In the genomic region with DNA sequence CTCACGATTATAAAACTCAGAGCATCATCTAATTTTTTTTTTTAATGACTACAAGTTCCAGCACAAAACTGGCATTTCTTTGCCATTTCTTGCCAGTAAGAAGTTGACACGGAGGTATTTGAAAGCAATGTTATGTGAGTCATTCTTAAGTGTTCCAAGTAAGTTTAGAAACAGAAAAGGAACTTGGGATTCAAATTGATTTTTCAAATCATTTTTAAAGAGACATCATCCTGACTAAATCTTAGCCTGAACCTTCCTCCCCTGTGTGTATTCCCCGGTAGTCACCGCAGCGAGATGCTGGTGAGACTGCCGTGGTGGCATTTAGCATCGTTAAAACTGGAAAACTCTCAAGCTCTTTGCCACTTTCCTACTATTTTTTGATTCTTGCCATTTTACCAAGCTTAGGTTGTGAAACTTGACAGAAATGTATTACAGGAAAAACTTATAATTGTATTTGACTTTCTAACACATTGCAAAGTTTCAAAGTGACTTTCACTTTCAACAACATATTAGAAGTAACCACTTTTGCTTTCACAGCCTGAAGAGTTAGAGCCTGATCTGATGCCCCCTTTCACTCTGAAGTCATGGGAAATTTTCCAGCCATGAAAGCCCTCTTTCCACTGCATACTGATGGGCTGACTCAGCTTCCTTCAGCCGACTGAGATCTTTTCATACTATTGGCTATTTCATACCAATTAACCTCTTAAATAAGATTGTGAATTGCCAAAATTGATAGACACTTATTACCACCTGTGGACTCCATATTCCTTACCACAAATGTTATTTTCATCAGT, we compare ENCODE assay signal across 8 cellular contexts.
A peak's percentile ranks its signal among the peaks of the same experiment; 100 is the strongest.
DNase-seq lines count a peak whose midpoint lies in the region; ATAC-seq and TF ChIP-seq lines count a peak whose summit lies in the region.

No MANE protein-coding gene starts in this region.

- peak overlapping the region; percentile 99 for H3K27ac Mint-ChIP-seq in activated T-cell treated with anti-CD3 and anti-CD28 coated beads, Interleukin-2, amount 50 U/mL, for 24 hours

- TSS peak; percentile 88 for BruUV-seq in A673 (replicated peaks; lab: Mats Ljungman, UMichigan)

- peaks cover 63% of the 10 kb centered on the region for H3K4me1 Mint-ChIP-seq in activated T-cell treated with anti-CD3 and anti-CD28 coated beads, Interleukin-2, amount 50 U/mL, for 24 hours (ENCODE audit: low read depth)

- H3K36me3 ChIP-seq in A673 (ENCODE audit: insufficient read depth, low read length, poor library complexity, severe bottlenecking), result no peaks in the 10 kb centered on the region
- peaks cover 24% of the 10 kb centered on the region for H3K36me3 ChIP-seq in left ventricle myocardium inferior

- no peak for TF ChIP-seq CTCF in A673 (conservative IDR thresholded peaks at IDR 0.05; ENCODE audit: low read depth, low read length)
- TF ChIP-seq CTCF in left ventricle myocardium inferior (IDR thresholded peaks at IDR 0.05; ENCODE audit: borderline replicate concordance), result no peak

- DNase-seq in A673 (ENCODE audit: low spot score) (peak; percentile 86), left ventricle myocardium inferior (no peak), NCI-H128 (lab: John Stamatoyannopoulos, UW; ENCODE audit: unreplicated experiment) (no peak), germinal center (ENCODE audit: low spot score) (no peak)
- DNase-seq in activated T-cell treated with anti-CD3 and anti-CD28 coated beads, Interleukin-2, amount 50 U/mL, for 24 hours, result peak; percentile 60
- peak; percentile 24 to 30 (median 26) for DNase-seq in stimulated activated CD4-positive, alpha-beta T cell treated with anti-CD3 and anti-CD28 coated beads, TNF-alpha, amount 100 ng/mL, for 48 hours (ENCODE audit: low read depth in 3 of 3)

- intact Hi-C loops in A673 (cut with micrococcal nuclease; ENCODE audit: unreplicated experiment), result no loop called here
- intact Hi-C loops in left ventricle myocardium inferior (cut with micrococcal nuclease), result no loop called here

- peaks cover 83% of the 10 kb centered on the region for H3K36me3 Mint-ChIP-seq in activated T-cell treated with anti-CD3 and anti-CD28 coated beads, Interleukin-2, amount 50 U/mL, for 24 hours (ENCODE audit: low read depth)

- peak overlapping the region; percentile 70 for H3K4me3 Mint-ChIP-seq in activated T-cell treated with anti-CD3 and anti-CD28 coated beads, Interleukin-2, amount 50 U/mL, for 24 hours

- no peaks in the 10 kb centered on the region for H3K9me3 ChIP-seq in A673 (ENCODE audit: low read depth, low read length, poor library complexity, severe bottlenecking)
- H3K9me3 ChIP-seq in left ventricle myocardium inferior (replicated peaks), result no peaks in the 10 kb centered on the region

- CTCF ChIA-PET in A673 (lab: Charles Lee), result interaction anchor here (1.1 kb wide), 1 partner anchor 75 kb away, joined by 3 read pairs; no protein-coding TSS in a partner anchor

- POLR2A ChIA-PET in A673 (lab: Charles Lee; ENCODE audit: low non-redundant PET), result no interaction called here

- H3K27ac ChIP-seq in A673 (ENCODE audit: low read depth, low read length, poor library complexity, severe bottlenecking) (peak overlapping the region; percentile 67), left ventricle myocardium inferior (replicated peaks) (peak overlapping the region; percentile 71)

- H3K9me3 Mint-ChIP-seq in activated T-cell treated with anti-CD3 and anti-CD28 coated beads, Interleukin-2, amount 50 U/mL, for 24 hours, result no peaks in the 10 kb centered on the region

- peaks cover 28% of the 10 kb centered on the region for H3K4me1 ChIP-seq in A673 (ENCODE audit: insufficient read depth, low read length, poor library complexity, severe bottlenecking)
- peaks cover 6% of the 10 kb centered on the region for H3K4me1 ChIP-seq in left ventricle myocardium inferior

- H3K4me3 ChIP-seq in A673 (ENCODE audit: low read depth, low read length, poor library complexity, severe bottlenecking), result peak overlapping the region; percentile 33
- peak overlapping the region; percentile 43 for H3K4me3 ChIP-seq in left ventricle myocardium inferior

- peak; percentile 70 for ATAC-seq in GM19324 (IDR thresholded peaks at IDR 0.05; ENCODE audit: low FRiP score, unreplicated experiment)
- peak; percentile 79 for ATAC-seq in HG03354 (IDR thresholded peaks at IDR 0.05; ENCODE audit: poor library complexity, severe bottlenecking, unreplicated experiment)

- H3K27me3 ChIP-seq in A673 (replicated peaks; ENCODE audit: insufficient read depth, low read depth, low read length, poor library complexity) (no peaks in the 10 kb centered on the region), left ventricle myocardium inferior (ENCODE audit: low read depth) (no peaks in the 10 kb centered on the region)

- H3K27me3 Mint-ChIP-seq in activated T-cell treated with anti-CD3 and anti-CD28 coated beads, Interleukin-2, amount 50 U/mL, for 24 hours, result no peaks in the 10 kb centered on the region

Comparison
In these comparisons a context has a peak if more than half of its experiments do, and no peak if none do; other contexts are left out.
1. DNase-seq: peak in A673 (single experiment), activated T-cell treated with anti-CD3 and anti-CD28 coated beads, Interleukin-2, amount 50 U/mL, for 24 hours (single experiment) and stimulated activated CD4-positive, alpha-beta T cell treated with anti-CD3 and anti-CD28 coated beads, TNF-alpha, amount 100 ng/mL, for 48 hours (3 of 3); none in left ventricle myocardium inferior (single experiment), NCI-H128 (single experiment) and germinal center (single experiment).